Comparison of ENCODE assay signal across 24 cellular contexts in the genomic region with DNA sequence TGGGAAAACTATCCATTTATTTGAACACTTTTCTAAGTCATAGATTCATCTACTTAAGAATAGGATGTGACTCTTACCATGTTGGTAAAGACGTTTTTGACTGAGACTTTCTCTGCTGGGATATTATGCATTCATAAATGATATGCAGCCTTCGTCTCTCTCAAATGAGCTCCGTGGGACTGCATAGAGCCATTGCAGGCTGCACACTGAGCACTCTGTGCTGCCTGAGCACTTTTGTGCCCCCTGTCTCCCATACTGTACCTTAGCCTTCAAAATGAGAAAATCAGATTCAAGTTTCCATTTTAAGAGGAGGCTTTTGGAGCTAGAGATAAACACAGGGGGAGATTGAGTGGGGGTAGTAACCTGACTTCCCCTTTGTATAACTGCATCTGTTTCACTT.
DNase-seq lines count a peak whose midpoint lies in the region; ATAC-seq and TF ChIP-seq lines count a peak whose summit lies in the region.
"Had no signal": no experiment of that assay in that cellular context is flagged by ENCODE, and none has a peak within 500 bp of the region (broad histone marks: within the 10 kb centered on the region; RNA-seq: fewer than 3 reads in every experiment).

No MANE protein-coding gene starts in this region.

- H2BK12ac ChIP-seq in H9 (ENCODE audit: insufficient read length, low read depth, low read length), result peak overlapping the region; percentile 92

- H3K36me3 ChIP-seq in neural progenitor cell, result no peaks in the 10 kb centered on the region
- H3K36me3 ChIP-seq: Peyer's patch had no signal

- H2AFZ ChIP-seq in H9 (ENCODE audit: low read length) (no peak overlapping the region), neural progenitor cell (replicated peaks) (no peak overlapping the region)

- no peaks in the 10 kb centered on the region for H3K79me2 ChIP-seq in H9 (ENCODE audit: insufficient read depth, low read length)
- no peaks in the 10 kb centered on the region for H3K79me2 ChIP-seq in neural progenitor cell (ENCODE audit: low read depth)

- H3K27ac Mint-ChIP-seq in H9, result peak overlapping the region; percentile 23 to 83 (median 39); a peak in 5 of 7 replicates
- H3K27ac Mint-ChIP-seq in WTC11, result peak overlapping the region; percentile 84
- H3K27ac Mint-ChIP-seq in neural progenitor cell, result peak overlapping the region; percentile 36
- H3K27ac Mint-ChIP-seq: CD4-positive, alpha-beta memory T cell had no signal

- H3K4me3 ChIP-seq in neural progenitor cell, result no peak overlapping the region
- H3K4me3 ChIP-seq: Peyer's patch had no signal

- H2BK15ac ChIP-seq in H9 (ENCODE audit: low read depth, low read length), result no peak overlapping the region

- POLR2A ChIA-PET in WTC11 (lab: Charles Lee), result no interaction called here

- no peak overlapping the region for H3T11ph ChIP-seq in H9 (ENCODE audit: low read length)

- no peak overlapping the region for H3K14ac ChIP-seq in H9 (ENCODE audit: insufficient read depth, low read length)

- H3K4me1 Mint-ChIP-seq in H9, result peaks cover 37% of the 10 kb centered on the region in 2 experiments
- peaks cover 45% of the 10 kb centered on the region for H3K4me1 Mint-ChIP-seq in WTC11
- peaks cover 42% of the 10 kb centered on the region for H3K4me1 Mint-ChIP-seq in neural progenitor cell
- H3K4me1 Mint-ChIP-seq: CD4-positive, alpha-beta memory T cell had no signal

- H3K27ac ChIP-seq in H9 (ENCODE audit: insufficient read length, low read depth, low read length), result peak overlapping the region; percentile 60
- H3K27ac ChIP-seq in neural progenitor cell, result no peak overlapping the region
- H3K27ac ChIP-seq: KMS-11, Peyer's patch had no signal

- H3K36me3 Mint-ChIP-seq in H9 (ENCODE audit: insufficient read depth in 1 of 3, low read depth in 3 of 3), result 0 out of 7 replicates have a peak, but pooled peaks cover 0 to 7% (median 0%) of the 10 kb centered on the region in 3 experiments
- H3K36me3 Mint-ChIP-seq in WTC11, result no peaks in the 10 kb centered on the region
- no peaks in the 10 kb centered on the region for H3K36me3 Mint-ChIP-seq in neural progenitor cell
- H3K36me3 Mint-ChIP-seq: CD4-positive, alpha-beta memory T cell had no signal

- H3K4me1 ChIP-seq in H9 (ENCODE audit: insufficient read depth, low read length), result peaks cover 6% of the 10 kb centered on the region; the same call in 1 of the 2 replicates
- H3K4me1 ChIP-seq in neural progenitor cell, result no peaks in the 10 kb centered on the region
- H3K4me1 ChIP-seq: Peyer's patch had no signal

- no peaks in the 10 kb centered on the region for H4K20me1 ChIP-seq in H9 (ENCODE audit: control insufficient read depth, insufficient read depth, insufficient read length)
- H4K20me1 ChIP-seq in neural progenitor cell (ENCODE audit: low read depth), result no peaks in the 10 kb centered on the region

- H3F3A ChIP-seq in neural progenitor cell (ENCODE audit: low read depth), result no peaks in the 10 kb centered on the region

- no peak overlapping the region for H2BK120ac ChIP-seq in H9 (ENCODE audit: low read depth, low read length, poor library complexity, severe bottlenecking)

- no peak overlapping the region for H2AK5ac ChIP-seq in H9 (ENCODE audit: insufficient read length, low read length)

- H3K9me3 ChIP-seq in H9 (ENCODE audit: control insufficient read depth, low read depth, low read length) (no peaks in the 10 kb centered on the region), neural progenitor cell (ENCODE audit: low read depth) (no peaks in the 10 kb centered on the region)
- H3K9me3 ChIP-seq: Peyer's patch had no signal

- H4K8ac ChIP-seq in H9 (replicated peaks; ENCODE audit: insufficient read length, low read depth, low read length), result peak overlapping the region; percentile 6

- in situ Hi-C loops in KBM-7 (cut with MboI; ENCODE audit: low pct_unique_long_range_greater_than_20kb, low sequenced_read_pairs), result no loop called here

- H3K27me3 Mint-ChIP-seq in H9 (ENCODE audit: low read depth), result peaks cover 1% of the 10 kb centered on the region
- H3K27me3 Mint-ChIP-seq in WTC11 (ENCODE audit: low read depth), result peaks cover 3% of the 10 kb centered on the region; the same call in 1 of the 2 replicates
- no peaks in the 10 kb centered on the region for H3K27me3 Mint-ChIP-seq in neural progenitor cell (ENCODE audit: insufficient read depth, low read depth)
- H3K27me3 Mint-ChIP-seq: CD4-positive, alpha-beta memory T cell had no signal

- H3K18ac ChIP-seq in H9 (ENCODE audit: insufficient read length, low read depth, low read length), result no peak overlapping the region

- H3K4me3 Mint-ChIP-seq in H9 (peak overlapping the region in 1 of 2 experiments; percentile 47; a peak in 1 of 5 replicates), WTC11 (no peak overlapping the region), neural progenitor cell (no peak overlapping the region)
- H3K4me3 Mint-ChIP-seq: CD4-positive, alpha-beta memory T cell had no signal

- H3K9me3 Mint-ChIP-seq in H9, result peaks cover 0 to 37% of the 10 kb centered on the region in 2 experiments; a peak in 3 of 5 replicates
- H3K9me3 Mint-ChIP-seq in WTC11, result no peaks in the 10 kb centered on the region
- H3K9me3 Mint-ChIP-seq in neural progenitor cell, result no peaks in the 10 kb centered on the region
- H3K9me3 Mint-ChIP-seq: CD4-positive, alpha-beta memory T cell had no signal

- H3K23me2 ChIP-seq in H9 (ENCODE audit: insufficient read length, low read depth, low read length, poor library complexity, severe bottlenecking), result no peaks in the 10 kb centered on the region

- no peak overlapping the region for H4K5ac ChIP-seq in H9 (ENCODE audit: insufficient read length, low read depth, low read length)

- H2BK5ac ChIP-seq in H9 (ENCODE audit: insufficient read length, low read length), result no peak overlapping the region

- DNase-seq in H9 (no peak), KBM-7 (peak; percentile 12), WTC11 (ENCODE audit: low spot score) (no peak), neural progenitor cell (ENCODE audit: low spot score) (no peak), activated gamma-delta T cell (lab: John Stamatoyannopoulos, UW) (no peak), NCI-H2196 treated with DMSO at 0.1 percent for 48 hours (lab: John Stamatoyannopoulos, UW; ENCODE audit: unreplicated experiment) (no peak)
- DNase-seq: C1 segment of cervical spinal cord; CD4-positive, alpha-beta memory T cell; COR-L47; DMS53; GOT3; IMR-90; MM.1S; NCI-H1048; NCI-H1417; NCI-H187; NCI-H2081 treated with DMSO at 0.1 percent for 48 hours; NCI-H446 treated with DMSO at 0.1 percent for 48 hours; NCI-H526; NCI-H82; Peyer's patch; SHP77 treated with DMSO at 0.1 percent for 48 hours had no signal

- no peak overlapping the region for H2BK20ac ChIP-seq in H9 (ENCODE audit: low read depth, low read length, poor library complexity, severe bottlenecking)

- H3K56ac ChIP-seq in H9 (ENCODE audit: insufficient read length, low read depth, low read length), result no peak overlapping the region

- CTCF ChIA-PET in WTC11 (lab: Charles Lee), result no interaction called here

- H3K27me3 ChIP-seq in H9 (ENCODE audit: insufficient read depth, low read length) (no peaks in the 10 kb centered on the region), neural progenitor cell (no peaks in the 10 kb centered on the region)
- H3K27me3 ChIP-seq: Peyer's patch had no signal

- H3K9ac ChIP-seq in H9 (ENCODE audit: extremely low read depth, insufficient read length, low read length) (no peak overlapping the region), neural progenitor cell (no peak overlapping the region)
- H3K9ac ChIP-seq: KMS-11 had no signal

- peak; percentile 43; the same call in 1 of the 2 replicates for ATAC-seq in WTC11
- ATAC-seq in GM21529 (IDR thresholded peaks at IDR 0.05; ENCODE audit: unreplicated experiment), result no peak

- no CpG with 5 or more reads among the region's 3 CpGs for WGBS in H9 (ENCODE audit: extremely low coverage, insufficient read length, low lambda C conversion rate)

- H3K4me2 ChIP-seq in H9 (ENCODE audit: insufficient read depth, insufficient read length, low read length), result no peak overlapping the region
- H3K4me2 ChIP-seq in neural progenitor cell, result no peak overlapping the region
- H3K4me2 ChIP-seq: KMS-11 had no signal

- no peak overlapping the region for H4K91ac ChIP-seq in H9 (ENCODE audit: insufficient read length, low read depth, low read length)

- TF ChIP-seq CTCF in H9 (conservative IDR thresholded peaks at IDR 0.05), result no peak
- TF ChIP-seq CTCF in WTC11 (IDR thresholded peaks at IDR 0.05), result no peak
- no peak for TF ChIP-seq CTCF in neural progenitor cell (IDR thresholded peaks at IDR 0.05)

- H3K23ac ChIP-seq in H9 (ENCODE audit: insufficient read length, low read depth, low read length), result no peak overlapping the region

- no peaks in the 10 kb centered on the region for H3K79me1 ChIP-seq in H9 (ENCODE audit: insufficient read depth, low read depth, low read length, poor library complexity, severe bottlenecking)

- H3K4ac ChIP-seq in H9 (ENCODE audit: low read depth, low read length), result no peak overlapping the region

TF ChIP-seq in WTC11, 78 proteins besides CTCF, POLR2A, EP300 and RAD21:
- TF ChIP-seq KAT7 (CRISPR knock-in tag; IDR thresholded peaks at IDR 0.05; ENCODE audit: borderline replicate concordance) (no peak), TEAD1 (CRISPR knock-in tag; IDR thresholded peaks at IDR 0.05) (no peak)
- TF ChIP-seq, protein P1, sequence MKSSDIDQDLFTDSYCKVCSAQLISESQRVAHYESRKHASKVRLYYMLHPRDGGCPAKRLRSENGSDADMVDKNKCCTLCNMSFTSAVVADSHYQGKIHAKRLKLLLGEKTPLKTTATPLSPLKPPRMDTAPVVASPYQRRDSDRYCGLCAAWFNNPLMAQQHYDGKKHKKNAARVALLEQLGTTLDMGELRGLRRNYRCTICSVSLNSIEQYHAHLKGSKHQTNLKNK (CRISPR knock-in tag; IDR thresholded peaks at IDR 0.05), result no peak
- TF ChIP-seq, protein P2, sequence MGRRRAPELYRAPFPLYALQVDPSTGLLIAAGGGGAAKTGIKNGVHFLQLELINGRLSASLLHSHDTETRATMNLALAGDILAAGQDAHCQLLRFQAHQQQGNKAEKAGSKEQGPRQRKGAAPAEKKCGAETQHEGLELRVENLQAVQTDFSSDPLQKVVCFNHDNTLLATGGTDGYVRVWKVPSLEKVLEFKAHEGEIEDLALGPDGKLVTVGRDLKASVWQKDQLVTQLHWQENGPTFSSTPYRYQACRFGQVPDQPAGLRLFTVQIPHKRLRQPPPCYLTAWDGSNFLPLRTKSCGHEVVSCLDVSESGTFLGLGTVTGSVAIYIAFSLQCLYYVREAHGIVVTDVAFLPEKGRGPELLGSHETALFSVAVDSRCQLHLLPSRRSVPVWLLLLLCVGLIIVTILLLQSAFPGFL (CRISPR knock-in tag; IDR thresholded peaks at IDR 0.05; ENCODE audit: borderline replicate concordance), result no peak
